9 cellular contexts compared by ENCODE assay signal in the genomic region with DNA sequence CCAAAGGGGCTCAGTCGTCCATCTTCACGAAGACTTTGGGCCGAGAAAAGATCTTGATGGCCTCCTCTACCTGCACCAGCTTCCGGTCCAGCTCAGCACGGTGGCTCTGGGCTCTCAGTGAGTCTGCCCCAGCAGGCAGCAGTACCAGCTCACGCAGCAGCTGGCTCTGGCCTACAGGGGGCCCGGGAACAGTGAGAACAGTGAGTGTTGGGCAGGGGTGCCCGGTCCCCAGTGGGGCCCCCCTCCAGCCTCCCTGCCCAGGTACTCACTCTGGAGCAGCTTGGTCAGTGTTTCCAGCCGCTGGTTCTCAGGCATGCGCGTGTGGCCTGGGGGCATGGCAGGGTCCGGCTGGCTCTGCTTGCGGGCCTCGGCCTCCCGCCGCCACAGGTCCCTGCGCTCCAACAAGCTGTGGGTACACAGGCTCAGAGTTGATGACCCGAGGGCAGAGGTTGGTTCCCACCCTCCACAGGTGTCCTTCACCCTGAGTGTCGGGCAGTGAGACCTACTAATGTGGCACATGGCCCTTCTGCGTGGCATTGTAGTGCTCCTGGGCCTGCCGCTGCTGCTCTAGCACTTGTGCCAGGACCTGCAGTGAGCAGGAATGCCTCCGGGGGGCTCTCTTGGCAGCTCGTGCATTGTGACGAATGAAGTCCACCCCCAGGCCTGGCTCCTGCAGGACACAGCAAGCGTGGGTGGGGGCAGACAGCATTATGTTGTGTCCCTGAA. TPM values are rescaled to one million over a fixed set of nuclear protein-coding genes. Genes with fewer than 3 reads are reported as not detected.
DNase-seq lines count a peak whose midpoint lies in the region; ATAC-seq, FAIRE-seq and TF ChIP-seq lines count a peak whose summit lies in the region.
"Had no signal": no experiment of that assay in that cellular context is flagged by ENCODE, and none has a peak within 500 bp of the region (broad histone marks: within the 10 kb centered on the region; RNA-seq: fewer than 3 reads in every experiment).

No MANE protein-coding gene starts in this region.

- no peaks in the 10 kb centered on the region for H3K9me3 Mint-ChIP-seq in endothelial cell (ENCODE audit: unreplicated experiment)
- no peaks in the 10 kb centered on the region for H3K9me3 Mint-ChIP-seq in effector memory CD8-positive, alpha-beta T cell

- peaks cover 21% of the 10 kb centered on the region for H3K27me3 Mint-ChIP-seq in endothelial cell (ENCODE audit: unreplicated experiment)
- H3K27me3 Mint-ChIP-seq in effector memory CD8-positive, alpha-beta T cell, result no peaks in the 10 kb centered on the region

- no peak overlapping the region for H3K4me3 Mint-ChIP-seq in endothelial cell (ENCODE audit: unreplicated experiment)
- no peak overlapping the region for H3K4me3 Mint-ChIP-seq in effector memory CD8-positive, alpha-beta T cell

- peaks cover 8% of the 10 kb centered on the region for H3K79me2 ChIP-seq in PC-9 (ENCODE audit: low read depth)

- H3K27ac ChIP-seq in PC-9, result no peak overlapping the region

- TF ChIP-seq CTCF in D721Med (IDR thresholded peaks at IDR 0.05; ENCODE audit: insufficient read depth, missing control alignments) (peak; percentile 24), PC-9 (conservative IDR thresholded peaks at IDR 0.05) (peak; percentile 39; the same call in 1 of the 2 replicates), endothelial cell (IDR thresholded peaks at IDR 0.05; ENCODE audit: unreplicated experiment) (peak; percentile 49)

- peak; percentile 97 for DNase-seq in 8988T
- DNase-seq in D721Med (ENCODE audit: insufficient read length, low spot score), result no peak
- DNase-seq in PC-9, result peak in 1 of 2 experiments; percentile 31
- DNase-seq in endothelial cell (ENCODE audit: low spot score), result peak; percentile 71
- DNase-seq in GM19238 (ENCODE audit: insufficient read length, low spot score), result no peak
- no peak for DNase-seq in NCI-H1105 (lab: John Stamatoyannopoulos, UW)
- no peak for DNase-seq in effector memory CD8-positive, alpha-beta T cell

- no peak overlapping the region for H3K4me3 ChIP-seq in PC-9

- no peak for FAIRE-seq in D721Med (lab: Jason Lieb, UNC)

- H3K36me3 ChIP-seq in PC-9 (ENCODE audit: low read depth), result no peaks in the 10 kb centered on the region

- H3F3A ChIP-seq in PC-9 (ENCODE audit: insufficient read depth, low read depth), result peaks cover 9% of the 10 kb centered on the region

- CTCF ChIA-PET in PC-9 (lab: Charles Lee), result interaction anchor here (0.6 kb wide), 1 partner anchor 184 kb away, joined by 4 read pairs; the partner anchor contains the start of gene CENPT

- H4K20me1 ChIP-seq in PC-9 (ENCODE audit: insufficient read depth), result no peaks in the 10 kb centered on the region

- intact Hi-C loops in PC-9 (cut with micrococcal nuclease; ENCODE audit: unreplicated experiment), result no loop called here

- H3K4me2 ChIP-seq in PC-9, result no peak overlapping the region

- H3K36me3 Mint-ChIP-seq in endothelial cell (ENCODE audit: low read depth, unreplicated experiment), result peaks cover 7% of the 10 kb centered on the region
- H3K36me3 Mint-ChIP-seq in effector memory CD8-positive, alpha-beta T cell (ENCODE audit: insufficient read depth), result peaks cover 29% of the 10 kb centered on the region

- no peak overlapping the region for H3K27ac Mint-ChIP-seq in endothelial cell (ENCODE audit: unreplicated experiment)
- no peak overlapping the region for H3K27ac Mint-ChIP-seq in effector memory CD8-positive, alpha-beta T cell

- peaks cover 8% of the 10 kb centered on the region for H3K4me1 Mint-ChIP-seq in endothelial cell (ENCODE audit: unreplicated experiment)
- peaks cover 22 to 28% of the 10 kb centered on the region in 2 donors for H3K4me1 Mint-ChIP-seq in effector memory CD8-positive, alpha-beta T cell (ENCODE audit: low read depth in 2 of 2)

- no peak for ATAC-seq in HG02885 (IDR thresholded peaks at IDR 0.05; ENCODE audit: poor library complexity, unreplicated experiment)
- no peak for ATAC-seq in effector memory CD8-positive, alpha-beta T cell (replicated peaks)

- no peaks in the 10 kb centered on the region for H3K27me3 ChIP-seq in PC-9 (ENCODE audit: insufficient read depth, low read depth)
- H3K27me3 ChIP-seq: dorsolateral prefrontal cortex had no signal

- no peak overlapping the region for H2AFZ ChIP-seq in PC-9

- no peaks in the 10 kb centered on the region for H3K9me3 ChIP-seq in PC-9 (ENCODE audit: insufficient read depth, low read depth)

- peaks cover 7% of the 10 kb centered on the region for H3K4me1 ChIP-seq in PC-9 (replicated peaks; ENCODE audit: insufficient read depth)

- no peaks in the 10 kb centered on the region for H3K9me2 ChIP-seq in PC-9 (ENCODE audit: insufficient read depth)

- POLR2A ChIA-PET in PC-9 (lab: Charles Lee; ENCODE audit: unreplicated experiment), result interaction anchor here (0.6 kb wide), 1 partner anchor 78 kb away, joined by 4 read pairs; no protein-coding TSS in a partner anchor

- BruUV-seq in PC-9 (replicated peaks; lab: Mats Ljungman, UMichigan), result no TSS peak

RNA-seq across cellular contexts. Expression of gene PARD6A, which starts 2.6 kb away (rescaled TPM):
- 4.4 and 8.1 TPM in 2 replicates for total RNA-seq in PC-9 (2021)
- 1.2 TPM for total RNA-seq in endothelial cell (ENCODE audit: unreplicated experiment)

RNA-seq across cellular contexts. Expression of gene ENKD1, which starts 3.2 kb away (rescaled TPM):
- total RNA-seq in PC-9 (2021) (20.8 and 21.6 TPM in 2 replicates), endothelial cell (ENCODE audit: unreplicated experiment) (9.9 TPM)

RNA-seq across cellular contexts. Expression of gene ACD, which starts 3.3 kb away (rescaled TPM):
- 34.7 and 38.9 TPM in 2 replicates for total RNA-seq in PC-9 (2021)
- total RNA-seq in endothelial cell (ENCODE audit: unreplicated experiment), result 27.1 TPM

RNA-seq across cellular contexts. Expression of gene C16orf86, which starts 3.3 kb away (rescaled TPM):
- total RNA-seq in PC-9 (2021) (0.46 and 1.8 TPM in 2 replicates), endothelial cell (ENCODE audit: unreplicated experiment) (1.8 TPM)

RNA-seq across cellular contexts. Expression of gene CARMIL2, which starts 18.4 kb away (rescaled TPM):
- 0.87 and 1.5 TPM in 2 replicates for total RNA-seq in PC-9 (2021)
- total RNA-seq in endothelial cell (ENCODE audit: unreplicated experiment), result 3.6 TPM

Comparison
In these comparisons a context has a peak if more than half of its experiments do, and no peak if none do; other contexts are left out.
1. DNase-seq: peak in 8988T (single experiment) and endothelial cell (single experiment); none in D721Med (single experiment), GM19238 (single experiment), NCI-H1105 (single experiment) and effector memory CD8-positive, alpha-beta T cell (0 of 3).
2. Peak in every context shown above with its lines, with median percentiles within 50 percentile points of each other: CTCF ChIP-seq.